10 cellular contexts compared by ENCODE assay signal in genomic region chr1:167628754-167629515, GRCh38. TPM values are rescaled to one million over a fixed set of nuclear protein-coding genes. Genes with fewer than 3 reads are reported as not detected.
A peak's percentile ranks its signal among the peaks of the same experiment; 100 is the strongest.
DNase-seq lines count a peak whose midpoint lies in the region; ATAC-seq and TF ChIP-seq lines count a peak whose summit lies in the region.
"Had no signal": no experiment of that assay in that cellular context is flagged by ENCODE, and none has a peak within 500 bp of the region (broad histone marks: within the 10 kb centered on the region; RNA-seq: fewer than 3 reads in every experiment).

No MANE protein-coding gene starts in this region.

- H3K27ac Mint-ChIP-seq in T-helper 1 cell treated with Interleukin-12 subunit alpha and Interleukin-12 subunit beta and Interleukin-4 antibody, amounts not matched to agents 30 μg/mL and 1 μg/mL, for 36 hours = peak overlapping the region; percentile 92

- H3K27me3 Mint-ChIP-seq in T-helper 1 cell treated with Interleukin-12 subunit alpha and Interleukin-12 subunit beta and Interleukin-4 antibody, amounts not matched to agents 30 μg/mL and 1 μg/mL, for 36 hours (ENCODE audit: low read depth) = no peaks in the 10 kb centered on the region

- no peaks in the 10 kb centered on the region for H3K9me3 ChIP-seq in right atrium auricular region
- peaks cover 0 to 5% (median 0%) of the 10 kb centered on the region in 4 donors for H3K9me3 ChIP-seq in stomach
- H3K9me3 ChIP-seq: prostate gland had no signal

- no peak for TF ChIP-seq POLR2A in stomach (IDR thresholded peaks at IDR 0.05)

- ATAC-seq in HG03135 (IDR thresholded peaks at IDR 0.05; ENCODE audit: unreplicated experiment) (no peak), GM21526 (IDR thresholded peaks at IDR 0.05; ENCODE audit: low FRiP score, unreplicated experiment) (no peak)

- no peaks in the 10 kb centered on the region for H3K27me3 ChIP-seq in right atrium auricular region
- H3K27me3 ChIP-seq in stomach = peaks cover 0 to 18% (median 4%) of the 10 kb centered on the region in 3 donors

- TF ChIP-seq CTCF in right atrium auricular region (IDR thresholded peaks at IDR 0.05) = no peak
- TF ChIP-seq CTCF in stomach (IDR thresholded peaks at IDR 0.05) = no peak

- H3K4me3 Mint-ChIP-seq in T-helper 1 cell treated with Interleukin-12 subunit alpha and Interleukin-12 subunit beta and Interleukin-4 antibody, amounts not matched to agents 30 μg/mL and 1 μg/mL, for 36 hours = peak overlapping the region; percentile 89

- peaks cover 13% of the 10 kb centered on the region for H3K9me3 Mint-ChIP-seq in T-helper 1 cell treated with Interleukin-12 subunit alpha and Interleukin-12 subunit beta and Interleukin-4 antibody, amounts not matched to agents 30 μg/mL and 1 μg/mL, for 36 hours

- H3K36me3 ChIP-seq in right atrium auricular region (no peaks in the 10 kb centered on the region), stomach (no peaks in the 10 kb centered on the region)
- H3K36me3 ChIP-seq: prostate gland had no signal

- peak overlapping the region; percentile 92 to 96 for H3K27ac ChIP-seq in right atrium auricular region
- peak overlapping the region; percentile 5 to 94 (median 88) for H3K27ac ChIP-seq in stomach

- H3K4me1 ChIP-seq in right atrium auricular region = peaks cover 0 to 56% of the 10 kb centered on the region in 2 donors
- H3K4me1 ChIP-seq in stomach = peaks cover 25 to 50% (median 43%) of the 10 kb centered on the region in 4 donors
- H3K4me1 ChIP-seq: prostate gland had no signal

- whole genome bisulfite sequencing in stomach, 5 donors = 60 to 77% (median 65%) methylated on average over 12 of the region's 12 CpGs

- peaks cover 32% of the 10 kb centered on the region for H3K36me3 Mint-ChIP-seq in T-helper 1 cell treated with Interleukin-12 subunit alpha and Interleukin-12 subunit beta and Interleukin-4 antibody, amounts not matched to agents 30 μg/mL and 1 μg/mL, for 36 hours (ENCODE audit: low read depth)

- no peak overlapping the region for H3K4me3 ChIP-seq in right atrium auricular region
- peak overlapping the region in 1 of 4 donors; percentile 63 for H3K4me3 ChIP-seq in stomach

- peaks cover 68% of the 10 kb centered on the region for H3K4me1 Mint-ChIP-seq in T-helper 1 cell treated with Interleukin-12 subunit alpha and Interleukin-12 subunit beta and Interleukin-4 antibody, amounts not matched to agents 30 μg/mL and 1 μg/mL, for 36 hours (ENCODE audit: low read depth)

- no peak for TF ChIP-seq EP300 in stomach (IDR thresholded peaks at IDR 0.05)

- intact Hi-C loops in stomach (cut with DNase I; ENCODE audit: low total_unique reads) = no loop called here

- peak; percentile 34 for DNase-seq in NK-92 treated with Interleukin-12 subunit alpha and Interleukin-12 subunit beta, amount 100 ng/mL, for 24 hours (lab: John Stamatoyannopoulos, UW)
- DNase-seq in NK-92 (lab: John Stamatoyannopoulos, UW; ENCODE audit: unreplicated experiment) (no peak), right atrium auricular region (ENCODE audit: low spot score) (no peak), stomach (no peak), nucleus accumbens (lab: John Stamatoyannopoulos, UW) (no peak)
- DNase-seq: 8988T had no signal

RNA-seq across cellular contexts. Expression of gene RCSD1, which starts 1.1 kb away (rescaled TPM):
- total RNA-seq in right atrium auricular region (10 to 100 TPM; 26.5 to 39.3 TPM), stomach (10 to 100 TPM in 4 of 5 donors, 1 to 10 TPM in 1; 8.2 to 29.0 (median 16.2) TPM)
- polyA plus RNA-seq in stomach = 10 to 100 TPM in 2 of 3 donors, 1 to 10 TPM in 1; 6.0 to 43.7 (median 23.2) TPM
